ENCODE assay signal across 1 cellular context in the genomic region with DNA sequence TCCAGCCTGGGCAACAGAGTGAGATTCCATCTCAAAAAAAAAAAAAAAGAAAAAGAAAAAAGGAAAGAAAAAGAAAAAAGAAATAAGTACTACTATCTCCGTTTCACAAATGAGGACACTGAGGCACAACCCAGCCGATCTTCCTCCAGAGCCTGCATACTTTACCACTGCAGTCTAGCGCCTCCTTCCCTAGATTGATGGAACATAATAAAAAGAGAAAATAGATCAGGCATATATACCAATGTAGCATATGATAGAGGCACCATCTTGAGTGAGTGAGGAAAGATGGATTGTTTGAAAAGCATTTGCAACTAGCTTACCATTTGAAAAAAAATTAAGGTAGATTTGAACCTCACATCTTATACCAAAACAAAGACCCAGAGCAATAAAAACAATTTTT.
TF ChIP-seq lines count a peak whose summit lies in the region.

No MANE protein-coding gene starts in this region.

TF ChIP-seq in K562, 482 proteins besides CTCF, POLR2A, EP300 and RAD21:
- no peak for TF ChIP-seq GTF2E2 (tag; IDR thresholded peaks at IDR 0.05)
- no peak for TF ChIP-seq ZC3H8 (IDR thresholded peaks at IDR 0.05)
- TF ChIP-seq CXXC5 (CRISPR knock-in tag; IDR thresholded peaks at IDR 0.05), result no peak
TF ChIP-seq in K562: peak in this region for 0.
